In the genomic region with DNA sequence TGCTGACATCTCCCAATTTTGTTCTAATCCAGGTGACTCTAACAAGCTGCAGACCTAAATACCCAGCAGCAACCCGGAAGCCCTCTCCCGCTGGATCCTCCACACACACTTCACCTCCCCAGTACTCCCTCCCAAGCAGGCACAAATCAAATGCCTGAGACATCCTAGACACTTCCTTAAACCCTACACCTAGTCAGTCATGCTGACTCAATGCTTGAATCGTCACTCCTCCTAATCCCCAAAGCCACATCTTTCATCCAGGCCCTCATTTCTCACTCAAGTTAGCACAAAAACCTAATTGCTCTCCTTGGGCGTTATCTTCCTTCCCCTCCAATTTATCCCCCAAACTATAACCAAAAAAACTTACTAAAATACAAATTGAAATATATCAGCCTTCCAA, we compare ENCODE assay signal across 24 cellular contexts. TPM values are rescaled to one million over a fixed set of nuclear protein-coding genes. Genes with fewer than 3 reads are reported as not detected.
A peak's percentile ranks its signal among the peaks of the same experiment; 100 is the strongest.
DNase-seq lines count a peak whose midpoint lies in the region; ATAC-seq and TF ChIP-seq lines count a peak whose summit lies in the region.
"Had no signal": no experiment of that assay in that cellular context is flagged by ENCODE, and none has a peak within 500 bp of the region (broad histone marks: within the 10 kb centered on the region; RNA-seq: fewer than 3 reads in every experiment).

No MANE protein-coding gene starts in this region.

- CTCF ChIA-PET in activated CD4-positive, alpha-beta T cell treated with anti-CD3 and anti-CD28 coated beads, Interleukin-2, amount 10 ng/mL, durations not matched to agents 7 days and 5 days (lab: Charles Lee): interaction anchor here (1.6 kb wide), 1 partner anchor 62 kb away, joined by 5 read pairs; the partner anchor contains the start of gene ATMIN
- CTCF ChIA-PET in RWPE1 (lab: Yijun Ruan, JAX): interaction anchor here (0.8 kb wide), 1 partner anchor 108 kb away, joined by 3 read pairs; no protein-coding TSS in a partner anchor

- intact Hi-C loops in activated CD4-positive, alpha-beta T cell treated with anti-CD3 and anti-CD28 coated beads, Interleukin-2, amount 10 ng/mL, durations not matched to agents 24 days and 14 days (cut with micrococcal nuclease): no loop called here
- intact Hi-C loops in left cardiac atrium (cut with DNase I): no loop called here

- H3K9me3 Mint-ChIP-seq in activated CD4-positive, alpha-beta T cell treated with anti-CD3 and anti-CD28 coated beads, Interleukin-2, amount 10 ng/mL, durations not matched to agents 7 days and 5 days: no peaks in the 10 kb centered on the region
- H3K9me3 Mint-ChIP-seq in activated CD4-positive, alpha-beta T cell treated with anti-CD3 and anti-CD28 coated beads, Interleukin-2, amount 10 ng/mL, durations not matched to agents 24 days and 14 days: no peaks in the 10 kb centered on the region
- no peaks in the 10 kb centered on the region for H3K9me3 Mint-ChIP-seq in stimulated activated effector memory CD8-positive, alpha-beta T cell treated with anti-CD3 and anti-CD28 coated beads, Interleukin-12 subunit alpha, Interleukin-12 subunit beta, amount 100 ng/mL, for 72 hours
- H3K9me3 Mint-ChIP-seq: CD8-positive, alpha-beta memory T cell; stimulated activated naive CD8-positive, alpha-beta T cell treated with anti-CD3 and anti-CD28 coated beads, Interleukin-15, Interleukin-2, amounts not matched to agents 100 ng/mL and 50 ng/mL, for 24 hours; T-cell had no signal

- ATAC-seq in esophagus mucosa: peak; percentile 84
- ATAC-seq in stimulated activated effector memory CD8-positive, alpha-beta T cell treated with anti-CD3 and anti-CD28 coated beads, Interleukin-12 subunit alpha, Interleukin-12 subunit beta, amount 100 ng/mL, for 72 hours: no peak
- ATAC-seq in GM18511 (IDR thresholded peaks at IDR 0.05; ENCODE audit: unreplicated experiment): no peak
- ATAC-seq in left cardiac atrium: no peak
- ATAC-seq: activated CD8-positive, alpha-beta memory T cell treated with anti-CD3 and anti-CD28 coated beads, Interleukin-2, amount 10 ng/mL, durations not matched to agents 7 days and 5 days; T-cell had no signal

- DNase-seq in activated CD4-positive, alpha-beta T cell treated with anti-CD3 and anti-CD28 coated beads, Interleukin-2, amount 10 ng/mL, durations not matched to agents 7 days and 5 days: no peak
- no peak for DNase-seq in activated CD4-positive, alpha-beta T cell treated with anti-CD3 and anti-CD28 coated beads, Interleukin-2, amount 10 ng/mL, durations not matched to agents 24 days and 14 days
- DNase-seq in RWPE1 (ENCODE audit: low spot score): peak; percentile 12
- no peak for DNase-seq in stimulated activated effector memory CD8-positive, alpha-beta T cell treated with anti-CD3 and anti-CD28 coated beads, Interleukin-12 subunit alpha, Interleukin-12 subunit beta, amount 100 ng/mL, for 72 hours (ENCODE audit: low spot score in 2 of 2)
- DNase-seq in left cardiac atrium: no peak
- no peak for DNase-seq in D341Med (ENCODE audit: low spot score)
- DNase-seq: 8988T; activated CD4-positive, alpha-beta T cell treated with anti-CD3 and anti-CD28 coated beads for 4 hours; activated CD8-positive, alpha-beta memory T cell treated with anti-CD3 and anti-CD28 coated beads, Interleukin-2, amount 10 ng/mL, durations not matched to agents 7 days and 5 days; CD8-positive, alpha-beta memory T cell; erythroblast; GOT3; KG1; kidney; NCI-H1694 treated with DMSO at 0.1 percent for 48 hours; NCI-H748 treated with DMSO at 0.1 percent for 48 hours; SIG-M5; stimulated activated CD4-positive, alpha-beta T cell treated with anti-CD3 and anti-CD28 coated beads, Interleukin-4, amount 100 ng/mL, for 4 hours; T-cell; tibial artery had no signal

- no peak overlapping the region for H3K27ac ChIP-seq in RWPE1
- H3K27ac ChIP-seq: tibial artery had no signal

- H3K27ac Mint-ChIP-seq in activated CD4-positive, alpha-beta T cell treated with anti-CD3 and anti-CD28 coated beads, Interleukin-2, amount 10 ng/mL, durations not matched to agents 7 days and 5 days: peak overlapping the region; percentile 43
- no peak overlapping the region for H3K27ac Mint-ChIP-seq in activated CD4-positive, alpha-beta T cell treated with anti-CD3 and anti-CD28 coated beads, Interleukin-2, amount 10 ng/mL, durations not matched to agents 24 days and 14 days
- peak overlapping the region; percentile 12 for H3K27ac Mint-ChIP-seq in stimulated activated effector memory CD8-positive, alpha-beta T cell treated with anti-CD3 and anti-CD28 coated beads, Interleukin-12 subunit alpha, Interleukin-12 subunit beta, amount 100 ng/mL, for 72 hours
- H3K27ac Mint-ChIP-seq: activated CD8-positive, alpha-beta memory T cell treated with anti-CD3 and anti-CD28 coated beads, Interleukin-2, amount 10 ng/mL, durations not matched to agents 7 days and 5 days; activated naive CD8-positive, alpha-beta T cell; stimulated activated naive CD8-positive, alpha-beta T cell treated with anti-CD3 and anti-CD28 coated beads, Interleukin-15, Interleukin-2, amounts not matched to agents 100 ng/mL and 50 ng/mL, for 24 hours; T-cell had no signal

- TF ChIP-seq CTCF in RWPE1 (conservative IDR thresholded peaks at IDR 0.05; ENCODE audit: low read depth): no peak

- no peaks in the 10 kb centered on the region for H3K27me3 Mint-ChIP-seq in activated CD4-positive, alpha-beta T cell treated with anti-CD3 and anti-CD28 coated beads, Interleukin-2, amount 10 ng/mL, durations not matched to agents 7 days and 5 days
- no peaks in the 10 kb centered on the region for H3K27me3 Mint-ChIP-seq in activated CD4-positive, alpha-beta T cell treated with anti-CD3 and anti-CD28 coated beads, Interleukin-2, amount 10 ng/mL, durations not matched to agents 24 days and 14 days
- H3K27me3 Mint-ChIP-seq: activated CD8-positive, alpha-beta memory T cell treated with anti-CD3 and anti-CD28 coated beads, Interleukin-2, amount 10 ng/mL, durations not matched to agents 7 days and 5 days; activated naive CD8-positive, alpha-beta T cell; CD8-positive, alpha-beta memory T cell; stimulated activated naive CD8-positive, alpha-beta T cell treated with anti-CD3 and anti-CD28 coated beads, Interleukin-15, Interleukin-2, amounts not matched to agents 100 ng/mL and 50 ng/mL, for 24 hours; T-cell had no signal

- POLR2A ChIA-PET in activated CD4-positive, alpha-beta T cell treated with anti-CD3 and anti-CD28 coated beads, Interleukin-2, amount 10 ng/mL, durations not matched to agents 7 days and 5 days (lab: Charles Lee): no interaction called here
- POLR2A ChIA-PET in RWPE1 (lab: Yijun Ruan, JAX; ENCODE audit: low non-redundant PET): no interaction called here

- H3K4me3 Mint-ChIP-seq in activated CD4-positive, alpha-beta T cell treated with anti-CD3 and anti-CD28 coated beads, Interleukin-2, amount 10 ng/mL, durations not matched to agents 7 days and 5 days: no peak overlapping the region
- H3K4me3 Mint-ChIP-seq in activated CD4-positive, alpha-beta T cell treated with anti-CD3 and anti-CD28 coated beads, Interleukin-2, amount 10 ng/mL, durations not matched to agents 24 days and 14 days: no peak overlapping the region
- no peak overlapping the region for H3K4me3 Mint-ChIP-seq in stimulated activated effector memory CD8-positive, alpha-beta T cell treated with anti-CD3 and anti-CD28 coated beads, Interleukin-12 subunit alpha, Interleukin-12 subunit beta, amount 100 ng/mL, for 72 hours
- H3K4me3 Mint-ChIP-seq: activated CD8-positive, alpha-beta memory T cell treated with anti-CD3 and anti-CD28 coated beads, Interleukin-2, amount 10 ng/mL, durations not matched to agents 7 days and 5 days; activated naive CD8-positive, alpha-beta T cell; CD8-positive, alpha-beta memory T cell; stimulated activated naive CD8-positive, alpha-beta T cell treated with anti-CD3 and anti-CD28 coated beads, Interleukin-15, Interleukin-2, amounts not matched to agents 100 ng/mL and 50 ng/mL, for 24 hours; T-cell had no signal

- peaks cover 37% of the 10 kb centered on the region for H3K36me3 Mint-ChIP-seq in activated CD4-positive, alpha-beta T cell treated with anti-CD3 and anti-CD28 coated beads, Interleukin-2, amount 10 ng/mL, durations not matched to agents 7 days and 5 days (ENCODE audit: low read depth)
- H3K36me3 Mint-ChIP-seq in activated CD4-positive, alpha-beta T cell treated with anti-CD3 and anti-CD28 coated beads, Interleukin-2, amount 10 ng/mL, durations not matched to agents 24 days and 14 days (ENCODE audit: low read depth): peaks cover 46% of the 10 kb centered on the region
- H3K36me3 Mint-ChIP-seq in stimulated activated effector memory CD8-positive, alpha-beta T cell treated with anti-CD3 and anti-CD28 coated beads, Interleukin-12 subunit alpha, Interleukin-12 subunit beta, amount 100 ng/mL, for 72 hours: peaks cover 60% of the 10 kb centered on the region

- H3K4me1 Mint-ChIP-seq in activated CD4-positive, alpha-beta T cell treated with anti-CD3 and anti-CD28 coated beads, Interleukin-2, amount 10 ng/mL, durations not matched to agents 7 days and 5 days: no peaks in the 10 kb centered on the region
- peaks cover 9% of the 10 kb centered on the region for H3K4me1 Mint-ChIP-seq in activated CD4-positive, alpha-beta T cell treated with anti-CD3 and anti-CD28 coated beads, Interleukin-2, amount 10 ng/mL, durations not matched to agents 24 days and 14 days
- H3K4me1 Mint-ChIP-seq in stimulated activated effector memory CD8-positive, alpha-beta T cell treated with anti-CD3 and anti-CD28 coated beads, Interleukin-12 subunit alpha, Interleukin-12 subunit beta, amount 100 ng/mL, for 72 hours: peaks cover 7% of the 10 kb centered on the region
- H3K4me1 Mint-ChIP-seq: activated CD8-positive, alpha-beta memory T cell treated with anti-CD3 and anti-CD28 coated beads, Interleukin-2, amount 10 ng/mL, durations not matched to agents 7 days and 5 days; CD8-positive, alpha-beta memory T cell had no signal

RNA-seq across cellular contexts. Expression of gene CMC2, which starts 32.7 kb away (rescaled TPM):
- total RNA-seq in activated CD4-positive, alpha-beta T cell treated with anti-CD3 and anti-CD28 coated beads, Interleukin-2, amount 10 ng/mL, durations not matched to agents 7 days and 5 days: 10 to 100 TPM; 90.3 to 99.7 TPM
- 130 and 137 TPM in 2 replicates for total RNA-seq in activated CD4-positive, alpha-beta T cell treated with anti-CD3 and anti-CD28 coated beads, Interleukin-2, amount 10 ng/mL, durations not matched to agents 24 days and 14 days
- total RNA-seq in esophagus mucosa (36.3 TPM), left cardiac atrium (100 to 1,000 TPM; 129 to 139 TPM)

RNA-seq across cellular contexts. Expression of gene CENPN, which starts 33.0 kb away (rescaled TPM):
- 10 to 100 TPM; 53.7 to 55.3 TPM for total RNA-seq in activated CD4-positive, alpha-beta T cell treated with anti-CD3 and anti-CD28 coated beads, Interleukin-2, amount 10 ng/mL, durations not matched to agents 7 days and 5 days
- 61.8 and 63.3 TPM in 2 replicates for total RNA-seq in activated CD4-positive, alpha-beta T cell treated with anti-CD3 and anti-CD28 coated beads, Interleukin-2, amount 10 ng/mL, durations not matched to agents 24 days and 14 days
- total RNA-seq in esophagus mucosa: 17.6 TPM
- total RNA-seq in left cardiac atrium: 10 to 100 TPM; 13.7 to 15.2 TPM
